1 cellular context compared by ENCODE assay signal in the genomic region with DNA sequence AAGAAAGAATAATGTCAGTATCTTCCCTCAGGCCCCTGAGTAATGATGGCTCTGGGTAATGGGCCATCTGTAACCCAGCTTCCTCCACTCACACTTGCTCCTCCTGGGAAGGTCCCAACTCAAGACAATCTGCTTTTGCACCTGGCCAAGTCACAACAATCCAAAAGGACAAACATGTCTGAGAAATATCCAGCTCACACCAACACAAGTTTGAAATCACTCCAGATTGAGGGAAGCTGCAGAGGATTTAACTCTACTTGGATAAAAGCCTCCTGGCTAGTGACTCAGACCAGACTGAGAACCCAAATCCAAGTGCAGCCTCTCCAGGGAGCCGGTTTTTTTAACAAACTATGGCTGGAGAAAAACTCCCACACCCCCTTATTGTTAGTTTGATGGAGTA.
TF ChIP-seq lines count a peak whose summit lies in the region.

No MANE protein-coding gene starts in this region.

TF ChIP-seq in IMR-90, 13 proteins besides CTCF, POLR2A, EP300 and RAD21 (continued from another document):
- TF ChIP-seq, protein P1, sequence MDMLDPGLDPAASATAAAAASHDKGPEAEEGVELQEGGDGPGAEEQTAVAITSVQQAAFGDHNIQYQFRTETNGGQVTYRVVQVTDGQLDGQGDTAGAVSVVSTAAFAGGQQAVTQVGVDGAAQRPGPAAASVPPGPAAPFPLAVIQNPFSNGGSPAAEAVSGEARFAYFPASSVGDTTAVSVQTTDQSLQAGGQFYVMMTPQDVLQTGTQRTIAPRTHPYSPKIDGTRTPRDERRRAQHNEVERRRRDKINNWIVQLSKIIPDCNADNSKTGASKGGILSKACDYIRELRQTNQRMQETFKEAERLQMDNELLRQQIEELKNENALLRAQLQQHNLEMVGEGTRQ (IDR thresholded peaks at IDR 0.05; ENCODE audit: low read depth, low read length): no peak
- TF ChIP-seq FOS (IDR thresholded peaks at IDR 0.05; ENCODE audit: low read depth, low read length) (no peak), CEBPB (IDR thresholded peaks at IDR 0.05; ENCODE audit: low read depth, low read length) (no peak), NFE2L2 (IDR thresholded peaks at IDR 0.05; ENCODE audit: low read depth, low read length) (no peak), RCOR1 (IDR thresholded peaks at IDR 0.05; ENCODE audit: insufficient replicate concordance, low read length) (no peak)
